In the genomic region with DNA sequence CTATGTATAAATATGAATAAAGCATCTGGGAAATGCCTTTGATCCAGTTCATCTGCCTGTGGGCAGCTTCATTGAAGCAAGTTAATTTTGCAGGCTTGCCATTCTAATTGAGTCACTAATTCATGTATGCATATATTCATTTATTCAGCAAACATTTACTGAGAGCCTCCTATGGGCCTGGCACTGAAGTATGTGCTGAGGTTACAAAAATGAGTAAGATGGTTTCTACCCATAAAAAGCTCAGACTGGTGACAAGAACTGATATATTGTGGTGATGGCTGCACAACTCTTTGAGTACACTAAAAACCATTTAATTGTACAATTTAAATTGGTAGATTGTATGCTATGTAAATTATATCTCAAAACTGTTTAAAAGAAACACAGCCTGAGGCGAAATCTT, we compare ENCODE assay signal across 8 cellular contexts. TPM values are rescaled to one million over a fixed set of nuclear protein-coding genes. Genes with fewer than 3 reads are reported as not detected.
DNase-seq lines count a peak whose midpoint lies in the region; ATAC-seq and TF ChIP-seq lines count a peak whose summit lies in the region.

No MANE protein-coding gene starts in this region.

- H3K4me3 ChIP-seq in MM.1S (ENCODE audit: low read length) (peak overlapping the region; percentile 89), trophoblast cell (ENCODE audit: low read depth, low read length) (no peak overlapping the region)

- H3K9me2 ChIP-seq in MM.1S (replicated peaks; ENCODE audit: insufficient read depth, low read length): no peaks in the 10 kb centered on the region

- no peak overlapping the region for H4K91ac ChIP-seq in trophoblast cell (ENCODE audit: low read depth, low read length)

- H3K27ac ChIP-seq in MM.1S (ENCODE audit: low read length): peak overlapping the region; percentile 85; the same call in 1 of the 2 replicates
- no peak overlapping the region for H3K27ac ChIP-seq in trophoblast cell (ENCODE audit: low read depth, low read length)

- H3K79me2 ChIP-seq in MM.1S (ENCODE audit: low read length): peaks cover 39% of the 10 kb centered on the region
- H3K79me2 ChIP-seq in trophoblast cell (ENCODE audit: control insufficient read depth, insufficient read depth, low read length, poor library complexity): peaks cover 2% of the 10 kb centered on the region

- H2BK5ac ChIP-seq in trophoblast cell (ENCODE audit: low read depth, low read length, poor library complexity): no peak overlapping the region

- H4K12ac ChIP-seq in trophoblast cell (ENCODE audit: low read depth, low read length): peak overlapping the region; percentile 94

- no peak overlapping the region for H3K4ac ChIP-seq in trophoblast cell (ENCODE audit: low read depth, low read length)

- peak overlapping the region; percentile 57 for H3K4me2 ChIP-seq in MM.1S (ENCODE audit: low read depth, low read length)
- H3K4me2 ChIP-seq in trophoblast cell (ENCODE audit: low read length): peak overlapping the region; percentile 88

- no peak overlapping the region for H3K18ac ChIP-seq in trophoblast cell (ENCODE audit: low read length)

- H3K4me3 Mint-ChIP-seq in effector memory CD8-positive, alpha-beta T cell: peak overlapping the region; percentile 96 to 97

- H3K27ac Mint-ChIP-seq in effector memory CD8-positive, alpha-beta T cell: peak overlapping the region; percentile 100

- no peak overlapping the region for H2AK5ac ChIP-seq in trophoblast cell (ENCODE audit: low read length)

- no peak overlapping the region for H2BK12ac ChIP-seq in trophoblast cell (ENCODE audit: low read length)

- H3K36me3 ChIP-seq in MM.1S (replicated peaks; ENCODE audit: insufficient read depth, low read length) (no peaks in the 10 kb centered on the region), trophoblast cell (ENCODE audit: control insufficient read depth in 1 of 2, insufficient read depth in 2 of 2, low read length in 2 of 2) (peaks cover 0 to 2% of the 10 kb centered on the region in 2 experiments)

- DNase-seq in ELR (ENCODE audit: low read depth): peak; percentile 15
- peak; percentile 31 for DNase-seq in MM.1S
- DNase-seq in effector memory CD8-positive, alpha-beta T cell: no peak
- peak in 1 of 2 donors; percentile 15 for DNase-seq in trophoblast cell
- no peak for DNase-seq in NCI-H524 treated with DMSO at 0.1 percent for 48 hours (lab: John Stamatoyannopoulos, UW)
- no peak for DNase-seq in NCI-H146 (lab: John Stamatoyannopoulos, UW)
- DNase-seq in GM20000 (ENCODE audit: low spot score): no peak

- peaks cover 38 to 56% of the 10 kb centered on the region in 2 donors for H3K4me1 Mint-ChIP-seq in effector memory CD8-positive, alpha-beta T cell (ENCODE audit: low read depth in 2 of 2)

- no peaks in the 10 kb centered on the region for H3K9me3 Mint-ChIP-seq in effector memory CD8-positive, alpha-beta T cell

- ATAC-seq in effector memory CD8-positive, alpha-beta T cell (replicated peaks): peak; percentile 20
- no peak for ATAC-seq in GM18511 (IDR thresholded peaks at IDR 0.05; ENCODE audit: unreplicated experiment)

- no peaks in the 10 kb centered on the region for H3K27me3 Mint-ChIP-seq in effector memory CD8-positive, alpha-beta T cell

- H3K36me3 Mint-ChIP-seq in effector memory CD8-positive, alpha-beta T cell (ENCODE audit: insufficient read depth): peaks cover 34% of the 10 kb centered on the region

- WGBS in trophoblast cell (ENCODE audit: extremely low coverage, insufficient coverage, insufficient read length): no CpG with 5 or more reads among the region's 1 CpG

- H4K20me1 ChIP-seq in MM.1S (ENCODE audit: insufficient read depth, low read length): no peaks in the 10 kb centered on the region

- peaks cover 13% of the 10 kb centered on the region; the same call in 1 of the 2 replicates for H3K4me1 ChIP-seq in MM.1S (ENCODE audit: low read length)
- H3K4me1 ChIP-seq in trophoblast cell (ENCODE audit: control insufficient read depth in 1 of 2, insufficient read depth in 2 of 2, low read length in 2 of 2): peaks cover 0 to 3% of the 10 kb centered on the region in 2 experiments

- H3K9ac ChIP-seq in MM.1S (ENCODE audit: low read length) (peak overlapping the region; percentile 23; the same call in 1 of the 2 replicates), trophoblast cell (ENCODE audit: low read length) (no peak overlapping the region)

- no peak overlapping the region for H2BK120ac ChIP-seq in trophoblast cell (ENCODE audit: insufficient read depth, low read length, poor library complexity)

- H3K79me1 ChIP-seq in trophoblast cell (ENCODE audit: low read length): no peaks in the 10 kb centered on the region

- H3K27me3 ChIP-seq in MM.1S (replicated peaks; ENCODE audit: insufficient read depth, low read length): no peaks in the 10 kb centered on the region
- H3K27me3 ChIP-seq in trophoblast cell (ENCODE audit: insufficient read depth, low read length): no peaks in the 10 kb centered on the region

- peaks cover 13% of the 10 kb centered on the region for H3F3A ChIP-seq in MM.1S (ENCODE audit: insufficient read depth, low read length)

- H3K9me3 ChIP-seq in MM.1S (replicated peaks; ENCODE audit: insufficient read depth, low read length) (no peaks in the 10 kb centered on the region), trophoblast cell (ENCODE audit: insufficient read depth, low read depth, low read length) (no peaks in the 10 kb centered on the region)

- H4K8ac ChIP-seq in trophoblast cell (ENCODE audit: low read depth, low read length): peak overlapping the region; percentile 83

- no peak overlapping the region for H3K14ac ChIP-seq in trophoblast cell (ENCODE audit: low read length)

- H3K23ac ChIP-seq in trophoblast cell (ENCODE audit: low read length): no peak overlapping the region

- no peak for TF ChIP-seq CTCF in MM.1S (IDR thresholded peaks at IDR 0.05; ENCODE audit: low read length)
- no peak for TF ChIP-seq CTCF in GM20000 (IDR thresholded peaks at IDR 0.05; ENCODE audit: extremely low read depth, missing control alignments)

- H2AFZ ChIP-seq in MM.1S (ENCODE audit: low read length) (peak overlapping the region; percentile 90), trophoblast cell (ENCODE audit: insufficient read depth, low read length, poor library complexity) (no peak overlapping the region)

RNA-seq across cellular contexts. Expression of gene MRPL1, which starts 1.1 kb away (rescaled TPM):
- 42.8 and 43.0 TPM in 2 replicates for polyA plus RNA-seq in trophoblast cell (2013)

RNA-seq across cellular contexts. Expression of gene CNOT6L, which starts 42.3 kb away (rescaled TPM):
- 10.6 and 10.8 TPM in 2 replicates for polyA plus RNA-seq in trophoblast cell (2013)

Comparison
In these comparisons a context has a peak if more than half of its experiments do, and no peak if none do; other contexts are left out.
1. DNase-seq: peak in ELR (single experiment) and MM.1S (single experiment); none in effector memory CD8-positive, alpha-beta T cell (0 of 3), NCI-H524 treated with DMSO at 0.1 percent for 48 hours (single experiment), NCI-H146 (single experiment) and GM20000 (single experiment).